In genomic region chr7:28407643-28408042, GRCh38 we compare ENCODE assay signal across 8 cellular contexts. TPM values are rescaled to one million over a fixed set of nuclear protein-coding genes. Genes with fewer than 3 reads are reported as not detected.
A peak's percentile ranks its signal among the peaks of the same experiment; 100 is the strongest.
DNase-seq lines count a peak whose midpoint lies in the region; ATAC-seq, FAIRE-seq and TF ChIP-seq lines count a peak whose summit lies in the region.

No MANE protein-coding gene starts in this region.

- ATAC-seq in A549 = 0 out of 6 replicates have a peak, but pooled peaks have one; percentile 12 to 20
- ATAC-seq in GM21576 (IDR thresholded peaks at IDR 0.05; ENCODE audit: unreplicated experiment) = no peak
- no peak for ATAC-seq in HG03442 (IDR thresholded peaks at IDR 0.05; ENCODE audit: unreplicated experiment)
- no peak for ATAC-seq in GM18511 (IDR thresholded peaks at IDR 0.05; ENCODE audit: unreplicated experiment)

- peak overlapping the region in 1 of 2 experiments; percentile 33 for H2BK12ac ChIP-seq in mesenchymal stem cell (ENCODE audit: low read length in 2 of 2)

- no peak overlapping the region; the same call in 2 of the 3 replicates for H3K4me2 ChIP-seq in A549
- no peak overlapping the region for H3K4me2 ChIP-seq in mesenchymal stem cell (ENCODE audit: low read length, poor library complexity, severe bottlenecking)

- H3K4ac ChIP-seq in mesenchymal stem cell (ENCODE audit: low read depth in 1 of 2, low read length in 2 of 2) = no peak overlapping the region

- H4K8ac ChIP-seq in mesenchymal stem cell (ENCODE audit: low read length) = no peak overlapping the region

- H3K27me3 ChIP-seq in mesenchymal stem cell (ENCODE audit: control insufficient read depth in 1 of 2, insufficient read depth in 1 of 2, low read length in 2 of 2) = no peaks in the 10 kb centered on the region

- H3K4me1 ChIP-seq in A549 = peaks cover 33% of the 10 kb centered on the region
- peaks cover 9% of the 10 kb centered on the region for H3K4me1 ChIP-seq in mesenchymal stem cell (ENCODE audit: control insufficient read depth, insufficient read depth, low read depth, low read length)

- H3K18ac ChIP-seq in mesenchymal stem cell (ENCODE audit: low read depth in 1 of 2, low read length in 2 of 2) = no peak overlapping the region

- H3K9ac ChIP-seq in mesenchymal stem cell (ENCODE audit: low read length) = peak overlapping the region; percentile 61

- no peak overlapping the region for H2BK5ac ChIP-seq in mesenchymal stem cell (ENCODE audit: low read depth, low read length, poor library complexity, severe bottlenecking)

- no peak for TF ChIP-seq CTCF in A549 (IDR thresholded peaks at IDR 0.05)
- no peak for TF ChIP-seq CTCF in GM20000 (IDR thresholded peaks at IDR 0.05; ENCODE audit: extremely low read depth, missing control alignments)
- TF ChIP-seq CTCF in choroid plexus epithelial cell (conservative IDR thresholded peaks at IDR 0.05; ENCODE audit: low read depth, low read length) = no peak

- no peak overlapping the region for H2BK15ac ChIP-seq in mesenchymal stem cell (ENCODE audit: low read depth, poor library complexity, severe bottlenecking)

- H3K14ac ChIP-seq in mesenchymal stem cell (ENCODE audit: low read length in 2 of 2) = no peak overlapping the region

- H3K27ac ChIP-seq in A549 = peak overlapping the region in 1 of 2 experiments; percentile 82; a peak in 2 of 6 replicates
- peak overlapping the region; percentile 1 for H3K27ac ChIP-seq in mesenchymal stem cell (ENCODE audit: low read length, poor library complexity, severe bottlenecking)

- peaks cover 2% of the 10 kb centered on the region for H3K79me1 ChIP-seq in mesenchymal stem cell (replicated peaks; ENCODE audit: low read length, poor library complexity, severe bottlenecking)

- peak; percentile 18 for FAIRE-seq in A549 (lab: Jason Lieb, UNC)

- no peak overlapping the region for H2AFZ ChIP-seq in mesenchymal stem cell (ENCODE audit: low read depth, low read length)

- POLR2A ChIA-PET in A549 (lab: Yijun Ruan, JAX) = no interaction called here

- CTCF ChIA-PET in A549 (lab: Yijun Ruan, JAX) = interaction anchor here (0.9 to 4.7 kb wide), 3 partner anchors 19 to 446 kb away, joined by 3 to 25 read pairs (median 4); no protein-coding TSS in a partner anchor

- H3K23ac ChIP-seq in mesenchymal stem cell (ENCODE audit: low read length in 2 of 2) = no peak overlapping the region

- H3K9me3 ChIP-seq in A549 (no peaks in the 10 kb centered on the region), mesenchymal stem cell (ENCODE audit: control insufficient read depth, low read length) (no peaks in the 10 kb centered on the region)

- TF ChIP-seq RAD21 in A549 (conservative IDR thresholded peaks at IDR 0.05 in 1 of 2, IDR thresholded peaks at IDR 0.05 in 1 of 2) = no peak

- WGBS in A549 (ENCODE audit: missing lambda C conversion rate) = 56% methylated on average over 2 of the region's 2 CpGs
- 67% methylated on average over 1 of the region's 2 CpGs for WGBS in mesenchymal stem cell

- DNase-seq in A549 (ENCODE audit: low read depth in 1 of 2, low spot score in 1 of 2) (peak; percentile 34 to 52), GM20000 (ENCODE audit: low spot score) (peak; percentile 11), choroid plexus epithelial cell (ENCODE audit: low read depth) (peak; percentile 70), mesenchymal stem cell (peak; percentile 89), T-helper 1 cell (no peak)

- TF ChIP-seq EP300 in A549 (IDR thresholded peaks at IDR 0.05) = no peak

- H3K4me3 ChIP-seq in A549 (no peak overlapping the region), choroid plexus epithelial cell (ENCODE audit: low read depth, low read length) (no peak overlapping the region), mesenchymal stem cell (ENCODE audit: insufficient read depth in 1 of 2, low read depth in 1 of 2, low read length in 2 of 2) (no peak overlapping the region)

- TF ChIP-seq POLR2A in A549 (IDR thresholded peaks at IDR 0.05; ENCODE audit: low read length) = no peak

- H3K36me3 ChIP-seq in mesenchymal stem cell (ENCODE audit: control insufficient read depth in 1 of 2, insufficient read depth in 2 of 2, low read depth in 1 of 2, low read length in 2 of 2) = no peaks in the 10 kb centered on the region

- no peak overlapping the region for H4K91ac ChIP-seq in mesenchymal stem cell (ENCODE audit: low read length)

- H2BK120ac ChIP-seq in mesenchymal stem cell (ENCODE audit: low read depth, low read length) = no peak overlapping the region

- H2AK5ac ChIP-seq in mesenchymal stem cell (ENCODE audit: low read length, severe bottlenecking) = peak overlapping the region; percentile 92

TF ChIP-seq in A549, 52 proteins besides CTCF, POLR2A, EP300 and RAD21:
- TF ChIP-seq EHMT2 (IDR thresholded peaks at IDR 0.05; ENCODE audit: low read depth) (no peak), FOXS1 (CRISPR knock-in tag; IDR thresholded peaks at IDR 0.05) (no peak), ZFP36 (IDR thresholded peaks at IDR 0.05; ENCODE audit: borderline replicate concordance, partially characterized antibody) (no peak), CHD2 (IDR thresholded peaks at IDR 0.05; ENCODE audit: low read length, partially characterized antibody) (no peak), E2F6 (IDR thresholded peaks at IDR 0.05; ENCODE audit: borderline replicate concordance, low read depth) (no peak), MAFK (IDR thresholded peaks at IDR 0.05; ENCODE audit: partially characterized antibody) (peak; percentile 94), CBX8 (IDR thresholded peaks at IDR 0.05) (no peak), KDM1A (IDR thresholded peaks at IDR 0.05; ENCODE audit: low read depth) (no peak), HOXB13 (CRISPR knock-in tag; IDR thresholded peaks at IDR 0.05; ENCODE audit: low read depth) (no peak), ZNF302 (CRISPR knock-in tag; IDR thresholded peaks at IDR 0.05) (no peak), NFE2L2 (conservative IDR thresholded peaks at IDR 0.05; ENCODE audit: low read length) (peak; percentile 90), JUN (IDR thresholded peaks at IDR 0.05) (no peak), NR3C1 (IDR thresholded peaks at IDR 0.05) (no peak), CEBPB (IDR thresholded peaks at IDR 0.05) (no peak), POLR2AphosphoS2 (conservative IDR thresholded peaks at IDR 0.05; ENCODE audit: low read length) (no peak), KDM5A (IDR thresholded peaks at IDR 0.05) (no peak), USF2 (IDR thresholded peaks at IDR 0.05) (no peak), ZSCAN20 (CRISPR knock-in tag; IDR thresholded peaks at IDR 0.05) (no peak)

RNA-seq across cellular contexts. Expression of gene CREB5, which starts 4.7 kb away (rescaled TPM):
- polyA plus RNA-seq in A549 (2011; rRNA removed) (1.5 TPM in 2 replicates), A549 (2017; fragmentation: RNase III; extraction: RNeasy Plus Mini Kit Qiagen cat#74134 plus additional on column Dnase treatment) (0.61 to 0.88 TPM (median 0.69 TPM) in 3 replicates)
- polyA plus RNA-seq in A549 (2012; cell fraction: cytosol; rRNA removed) = 0.81 and 1.0 TPM in 2 replicates
- 3.2 and 3.4 TPM in 2 replicates for polyA plus RNA-seq in A549 (2012; cell fraction: nucleus; rRNA removed)
- polyA minus RNA-seq in A549 (2011; rRNA and poly(A)+ RNA removed) = 3.5 and 4.6 TPM in 2 replicates
- 2.7 TPM for polyA plus RNA-seq in mesenchymal stem cell (2013, experiment 1 of 2)
- polyA plus RNA-seq in mesenchymal stem cell (2013, experiment 2 of 2) = 2.8 TPM

Comparison
In these comparisons a context has a peak if more than half of its experiments do, and no peak if none do; other contexts are left out.
1. ATAC-seq: peak in A549 (2 of 2); none in GM21576 (single experiment), HG03442 (single experiment) and GM18511 (single experiment).
2. DNase-seq: peak in A549 (2 of 2), GM20000 (single experiment), choroid plexus epithelial cell (single experiment) and mesenchymal stem cell (single experiment); none in T-helper 1 cell (0 of 5).